ENCODE assay signal across 9 cellular contexts in genomic region chr1:9542425-9542824, GRCh38. TPM values are rescaled to one million over a fixed set of nuclear protein-coding genes. Genes with fewer than 3 reads are reported as not detected.
DNase-seq lines count a peak whose midpoint lies in the region; ATAC-seq and TF ChIP-seq lines count a peak whose summit lies in the region.
"Had no signal": no experiment of that assay in that cellular context is flagged by ENCODE, and none has a peak within 500 bp of the region (broad histone marks: within the 10 kb centered on the region; RNA-seq: fewer than 3 reads in every experiment).

No MANE protein-coding gene starts in this region.

- peaks cover 75% of the 10 kb centered on the region for H3K79me2 ChIP-seq in OCI-LY1 (ENCODE audit: insufficient read depth, low read length)

- H3K9ac ChIP-seq in OCI-LY1 (ENCODE audit: low read length) = peak overlapping the region; percentile 40; the same call in 1 of the 2 replicates

- H3K36me3 ChIP-seq in OCI-LY1 (ENCODE audit: insufficient read depth, low read length) (peaks cover 31% of the 10 kb centered on the region), esophagus squamous epithelium (no peaks in the 10 kb centered on the region), psoas muscle (ENCODE audit: insufficient read depth in 1 of 2, low read depth in 1 of 2) (no peaks in the 10 kb centered on the region)

- peak overlapping the region; percentile 77 for H3K27ac ChIP-seq in OCI-LY1 (ENCODE audit: low read depth, low read length, poor library complexity, severe bottlenecking)
- peak overlapping the region; percentile 13 to 51 (median 32) for H3K27ac ChIP-seq in esophagus squamous epithelium
- no peak overlapping the region for H3K27ac ChIP-seq in psoas muscle

- TF ChIP-seq CTCF in OCI-LY1 (IDR thresholded peaks at IDR 0.05; ENCODE audit: low read length) (no peak), esophagus squamous epithelium (IDR thresholded peaks at IDR 0.05) (no peak), psoas muscle (IDR thresholded peaks at IDR 0.05) (no peak)

- H3K9me3 Mint-ChIP-seq in activated naive CD4-positive, alpha-beta T cell treated with anti-CD3 and anti-CD28 coated beads, Interleukin-2, amount 50 U/mL, for 72 hours = no peaks in the 10 kb centered on the region

- no peak overlapping the region for H2AFZ ChIP-seq in OCI-LY1 (ENCODE audit: low read length)

- H3K9me3 ChIP-seq in OCI-LY1 (ENCODE audit: low read length) (no peaks in the 10 kb centered on the region), esophagus squamous epithelium (no peaks in the 10 kb centered on the region), psoas muscle (no peaks in the 10 kb centered on the region)

- H3K9me2 ChIP-seq in OCI-LY1 (ENCODE audit: low read depth, low read length) = no peaks in the 10 kb centered on the region

- H3K4me3 ChIP-seq in OCI-LY1 (ENCODE audit: low read depth, low read length, poor library complexity, severe bottlenecking) (peak overlapping the region; percentile 91), esophagus squamous epithelium (no peak overlapping the region), psoas muscle (peak overlapping the region; percentile 29)

- no peaks in the 10 kb centered on the region for H4K20me1 ChIP-seq in OCI-LY1 (ENCODE audit: insufficient read depth, low read length)

- no peak for TF ChIP-seq POLR2A in esophagus squamous epithelium (IDR thresholded peaks at IDR 0.05)

- ATAC-seq in psoas muscle (no peak), HG02870 (IDR thresholded peaks at IDR 0.05; ENCODE audit: unreplicated experiment) (no peak), HG03521 (IDR thresholded peaks at IDR 0.05; ENCODE audit: unreplicated experiment) (no peak)
- no peak for ATAC-seq in activated naive CD4-positive, alpha-beta T cell treated with anti-CD3 and anti-CD28 coated beads, Interleukin-2, amount 50 U/mL, for 72 hours
- ATAC-seq: sciatic nerve had no signal

- intact Hi-C loops in esophagus squamous epithelium (cut with DNase I) (no loop called here), psoas muscle (cut with DNase I) (no loop called here)

- peaks cover 78% of the 10 kb centered on the region for H3K4me1 ChIP-seq in OCI-LY1 (ENCODE audit: insufficient read depth, low read length, severe bottlenecking)
- H3K4me1 ChIP-seq in esophagus squamous epithelium = peaks cover 22 to 52% (median 23%) of the 10 kb centered on the region in 3 donors
- peaks cover 28% of the 10 kb centered on the region for H3K4me1 ChIP-seq in psoas muscle

- DNase-seq in NCI-H1105 (lab: John Stamatoyannopoulos, UW) = peak; percentile 24
- DNase-seq in NCI-H1105 treated with DMSO at 0.1 percent for 48 hours (lab: John Stamatoyannopoulos, UW) = no peak
- no peak for DNase-seq in esophagus squamous epithelium (lab: John Stamatoyannopoulos, UW)
- DNase-seq in psoas muscle = no peak
- DNase-seq in activated naive CD4-positive, alpha-beta T cell treated with anti-CD3 and anti-CD28 coated beads, Interleukin-2, amount 50 U/mL, for 72 hours (ENCODE audit: low spot score in 2 of 2) = no peak

- peak overlapping the region in 1 of 2 donors; percentile 44 for H3K27ac Mint-ChIP-seq in activated naive CD4-positive, alpha-beta T cell treated with anti-CD3 and anti-CD28 coated beads, Interleukin-2, amount 50 U/mL, for 72 hours

- WGBS in esophagus squamous epithelium, 2 donors = 6 to 22% methylated on average over 3 of the region's 3 CpGs
- 14 to 21% (median 17%) methylated on average over 3 of the region's 3 CpGs for WGBS in psoas muscle, 3 donors

- no peaks in the 10 kb centered on the region for H3K27me3 ChIP-seq in OCI-LY1 (ENCODE audit: insufficient read depth, low read length)
- H3K27me3 ChIP-seq in esophagus squamous epithelium = no peaks in the 10 kb centered on the region
- no peaks in the 10 kb centered on the region for H3K27me3 ChIP-seq in psoas muscle (ENCODE audit: insufficient read depth in 3 of 3, low read length in 2 of 3)

- H3K36me3 Mint-ChIP-seq in activated naive CD4-positive, alpha-beta T cell treated with anti-CD3 and anti-CD28 coated beads, Interleukin-2, amount 50 U/mL, for 72 hours = peaks cover 0 to 6% of the 10 kb centered on the region in 2 donors

- peak overlapping the region; percentile 79 for H3K4me2 ChIP-seq in OCI-LY1 (ENCODE audit: low read length)

- 0 out of 2 replicates have a peak, but pooled peaks cover 3% of the 10 kb centered on the region for H3F3A ChIP-seq in OCI-LY1 (ENCODE audit: insufficient read depth, low read length)

RNA-seq across cellular contexts. Expression of gene SLC25A33, which starts 3.2 kb away (rescaled TPM):
- total RNA-seq in esophagus squamous epithelium (1 to 10 TPM; 4.2 to 7.2 (median 5.7) TPM), psoas muscle (10 to 100 TPM in 1 of 4 donors, 1 to 10 TPM in 3; 1.7 to 26.8 (median 6.1) TPM)
- polyA plus RNA-seq in psoas muscle = 10 to 100 TPM in 1 of 3 donors, 1 to 10 TPM in 2; 2.5 to 10.5 (median 9.2) TPM
- total RNA-seq in activated naive CD4-positive, alpha-beta T cell treated with anti-CD3 and anti-CD28 coated beads, Interleukin-2, amount 50 U/mL, for 72 hours = 1 to 10 TPM; 6.1 to 6.2 TPM

RNA-seq across cellular contexts. Expression of gene TMEM201, which starts 46.3 kb away (rescaled TPM):
- total RNA-seq in esophagus squamous epithelium (10 to 100 TPM in 1 of 4 donors, 1 to 10 TPM in 3; 5.0 to 10.3 (median 8.7) TPM), psoas muscle (10 to 100 TPM; 15.7 to 37.3 (median 29.0) TPM)
- polyA plus RNA-seq in psoas muscle = 10 to 100 TPM; 20.7 to 26.0 (median 23.2) TPM
- total RNA-seq in activated naive CD4-positive, alpha-beta T cell treated with anti-CD3 and anti-CD28 coated beads, Interleukin-2, amount 50 U/mL, for 72 hours = 10 to 100 TPM; 14.8 to 16.5 TPM

Comparison
In these comparisons a context has a peak if more than half of its experiments do, and no peak if none do; other contexts are left out.
1. H3K4me3 ChIP-seq: peak in OCI-LY1 (single experiment) and psoas muscle (single experiment); none in esophagus squamous epithelium (0 of 4).